22 cellular contexts compared by ENCODE assay signal in genomic region chr17:73491648-73492047, GRCh38.
"Had no signal": no experiment of that assay in that cellular context is flagged by ENCODE, and none has a peak within 500 bp of the region (broad histone marks: within the 10 kb centered on the region; RNA-seq: fewer than 3 reads in every experiment).

No MANE protein-coding gene starts in this region.

- H3K4me1 Mint-ChIP-seq: stimulated activated effector memory CD8-positive, alpha-beta T cell treated with anti-CD3 and anti-CD28 coated beads, Interleukin-12 subunit alpha, Interleukin-12 subunit beta, amount 100 ng/mL, for 72 hours had no signal

- H2AFZ ChIP-seq: hepatocyte had no signal

- H3K79me2 ChIP-seq: hepatocyte had no signal

- H3K9me3 ChIP-seq: left lung, prostate gland, right atrium auricular region, stomach, thyroid gland, vagina had no signal

- H3K36me3 ChIP-seq: left lung, prostate gland, right atrium auricular region, stomach, thyroid gland, vagina had no signal

- H3K27ac ChIP-seq: coronary artery, hepatocyte, left lung, prostate gland, right atrium auricular region, stomach, thyroid gland, vagina had no signal

- H3K27me3 ChIP-seq: right atrium auricular region, thyroid gland, vagina had no signal

- H3K27me3 Mint-ChIP-seq: naive thymus-derived CD8-positive, alpha-beta T cell had no signal

- H3K4me1 ChIP-seq: left lung, prostate gland, right atrium auricular region, stomach, thyroid gland, vagina had no signal

- H3K4me3 Mint-ChIP-seq: effector memory CD8-positive, alpha-beta T cell; naive thymus-derived CD8-positive, alpha-beta T cell; stimulated activated effector memory CD8-positive, alpha-beta T cell treated with anti-CD3 and anti-CD28 coated beads, Interleukin-12 subunit alpha, Interleukin-12 subunit beta, amount 100 ng/mL, for 72 hours had no signal

- H3K4me3 ChIP-seq: coronary artery, hepatocyte, left lung, prostate gland, right atrium auricular region, smooth muscle cell, stomach, thyroid gland, vagina had no signal

- H3K27ac Mint-ChIP-seq: effector memory CD8-positive, alpha-beta T cell; stimulated activated effector memory CD8-positive, alpha-beta T cell treated with anti-CD3 and anti-CD28 coated beads, Interleukin-12 subunit alpha, Interleukin-12 subunit beta, amount 100 ng/mL, for 72 hours had no signal

- DNase-seq: dermis blood vessel endothelial cell; effector memory CD8-positive, alpha-beta T cell; head of caudate nucleus; left cardiac atrium; mesenchymal stem cell; stimulated activated CD4-positive, alpha-beta T cell treated with anti-CD3 and anti-CD28 coated beads, Interleukin-2, amount 100 ng/mL, for 24 hours; stimulated activated CD4-positive, alpha-beta T cell treated with anti-CD3 and anti-CD28 coated beads, Interleukin-4, amount 100 ng/mL, for 24 hours; stimulated activated naive CD4-positive, alpha-beta T cell treated with Interleukin-2 at 50 U/mL for 16 hours; stomach; thyroid gland; trophoblast cell had no signal

- H3K4me2 ChIP-seq: hepatocyte, smooth muscle cell had no signal

- ATAC-seq: effector memory CD8-positive, alpha-beta T cell; left cardiac atrium; left lung; naive thymus-derived CD8-positive, alpha-beta T cell; sciatic nerve; stimulated activated effector memory CD8-positive, alpha-beta T cell treated with anti-CD3 and anti-CD28 coated beads, Interleukin-12 subunit alpha, Interleukin-12 subunit beta, amount 100 ng/mL, for 72 hours had no signal

- H3K36me3 Mint-ChIP-seq: stimulated activated effector memory CD8-positive, alpha-beta T cell treated with anti-CD3 and anti-CD28 coated beads, Interleukin-12 subunit alpha, Interleukin-12 subunit beta, amount 100 ng/mL, for 72 hours had no signal

- H3K9me3 Mint-ChIP-seq: effector memory CD8-positive, alpha-beta T cell; neural crest cell; stimulated activated effector memory CD8-positive, alpha-beta T cell treated with anti-CD3 and anti-CD28 coated beads, Interleukin-12 subunit alpha, Interleukin-12 subunit beta, amount 100 ng/mL, for 72 hours had no signal
